In the genomic region with DNA sequence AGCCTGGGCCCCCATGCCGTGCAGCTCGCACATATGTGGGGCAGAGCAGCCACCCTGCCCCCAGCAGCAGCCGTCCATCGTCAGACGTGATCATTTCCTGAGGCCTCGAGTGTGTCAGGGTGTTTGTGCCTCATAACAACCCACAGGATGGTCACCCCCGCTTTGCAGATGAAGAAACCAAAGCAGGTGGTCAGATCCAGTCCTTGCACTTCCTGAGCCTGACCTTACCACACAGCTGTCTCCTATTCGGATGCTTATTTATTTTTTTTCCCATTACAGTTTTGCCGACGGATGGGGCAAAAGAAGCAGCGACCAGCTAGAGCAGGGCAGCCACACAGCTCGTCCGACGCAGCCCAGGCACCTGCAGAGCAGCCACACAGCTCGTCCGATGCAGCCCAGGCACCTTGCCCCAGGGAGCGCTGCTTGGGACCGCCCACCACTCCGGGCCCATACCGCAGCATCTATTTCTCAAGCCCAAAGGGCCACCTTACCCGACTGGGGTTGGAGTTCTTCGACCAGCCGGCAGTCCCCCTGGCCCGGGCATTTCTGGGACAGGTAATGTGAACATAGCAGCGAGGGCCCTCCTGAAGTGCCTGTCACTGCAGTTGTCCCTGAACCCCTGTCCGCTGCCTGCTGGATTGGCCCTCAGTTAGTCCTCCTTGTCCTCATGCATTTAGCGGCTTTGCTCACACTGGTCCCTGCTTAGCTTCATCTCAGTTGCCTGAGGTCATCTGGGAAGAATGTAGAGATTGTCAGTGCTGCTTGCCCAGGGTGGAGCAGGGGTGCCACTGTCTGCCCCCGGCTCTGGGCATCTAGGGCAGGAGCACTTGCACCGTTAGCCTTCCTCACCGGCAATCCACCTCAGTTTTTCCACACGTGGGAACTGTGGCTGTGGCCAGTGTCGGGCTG, we compare ENCODE assay signal across 8 cellular contexts. TPM values are rescaled to one million over a fixed set of nuclear protein-coding genes. Genes with fewer than 3 reads are reported as not detected.
DNase-seq lines count a peak whose midpoint lies in the region; ATAC-seq and TF ChIP-seq lines count a peak whose summit lies in the region.

No MANE protein-coding gene starts in this region.

- peaks cover 0 to 39% (median 31%) of the 10 kb centered on the region in 4 donors for H3K36me3 ChIP-seq in esophagus muscularis mucosa

- no peak for TF ChIP-seq POLR2A in esophagus muscularis mucosa (IDR thresholded peaks at IDR 0.05; ENCODE audit: low read depth)

- peak overlapping the region in 3 of 4 donors; percentile 93 to 97 (median 94) for H3K27ac ChIP-seq in esophagus muscularis mucosa (replicated peaks in 1 of 4)

- H3K9me3 ChIP-seq in esophagus muscularis mucosa = no peaks in the 10 kb centered on the region

- peaks cover 52 to 66% (median 61%) of the 10 kb centered on the region in 4 donors for H3K4me1 ChIP-seq in esophagus muscularis mucosa

- no peak for TF ChIP-seq EP300 in esophagus muscularis mucosa (IDR thresholded peaks at IDR 0.05)

- intact Hi-C loops in esophagus muscularis mucosa (cut with DNase I) = no loop called here

- TF ChIP-seq CTCF in esophagus muscularis mucosa (IDR thresholded peaks at IDR 0.05) (no peak), retinal pigment epithelial cell (conservative IDR thresholded peaks at IDR 0.05; ENCODE audit: low read depth, low read length) (no peak)

- no peak for ATAC-seq in HG02840 (IDR thresholded peaks at IDR 0.05; ENCODE audit: low FRiP score, unreplicated experiment)

- WGBS in esophagus muscularis mucosa = 71% methylated on average over 28 of the region's 32 CpGs

- H3K27me3 ChIP-seq in esophagus muscularis mucosa = no peaks in the 10 kb centered on the region

- peak; percentile 55 for DNase-seq in RPMI7951 (ENCODE audit: low read depth)
- DNase-seq in esophagus muscularis mucosa (ENCODE audit: extremely low spot score) = no peak
- DNase-seq in retinal pigment epithelial cell (ENCODE audit: low read depth) = no peak
- no peak for DNase-seq in NCI-H446 treated with DMSO at 0.1 percent for 48 hours (lab: John Stamatoyannopoulos, UW)
- DNase-seq in C1 segment of cervical spinal cord (lab: John Stamatoyannopoulos, UW) = no peak
- no peak for DNase-seq in SIG-M5 treated with dmso at 0.1 percent for 504 hours (lab: John Stamatoyannopoulos, UW; ENCODE audit: unreplicated experiment)

- peak overlapping the region; percentile 84; the same call in 1 of the 2 replicates for H3K4me3 ChIP-seq in GM08714 (ENCODE audit: low read length)
- peak overlapping the region; percentile 84 to 98 (median 88) for H3K4me3 ChIP-seq in esophagus muscularis mucosa
- H3K4me3 ChIP-seq in retinal pigment epithelial cell (ENCODE audit: low read length) = peak overlapping the region; percentile 57

RNA-seq across cellular contexts. Expression of gene MPG, which starts 1.4 kb away (rescaled TPM):
- total RNA-seq in RPMI7951 (2014; rRNA removed; shearing (Covaris generic)) = 80.5 and 88.8 TPM in 2 replicates
- total RNA-seq in esophagus muscularis mucosa = 100 to 1,000 TPM in 2 of 4 donors, 10 to 100 TPM in 2; 70.2 to 120 (median 106) TPM

RNA-seq across cellular contexts. Expression of gene RHBDF1, which starts 7.0 kb away (rescaled TPM):
- total RNA-seq in RPMI7951 (2014; rRNA removed; shearing (Covaris generic)) = 14.6 and 19.9 TPM in 2 replicates
- total RNA-seq in esophagus muscularis mucosa = 10 to 100 TPM; 26.7 to 43.0 (median 30.2) TPM

RNA-seq across cellular contexts. Expression of gene SNRNP25, which starts 25.8 kb away (rescaled TPM):
- 39.0 and 49.0 TPM in 2 replicates for total RNA-seq in RPMI7951 (2014; rRNA removed; shearing (Covaris generic))
- 10 to 100 TPM; 22.0 to 33.6 (median 25.7) TPM for total RNA-seq in esophagus muscularis mucosa

RNA-seq across cellular contexts. Expression of gene POLR3K, which starts 26.0 kb away (rescaled TPM):
- total RNA-seq in RPMI7951 (2014; rRNA removed; shearing (Covaris generic)) = 7.2 and 12.7 TPM in 2 replicates
- 1 to 10 TPM; 3.3 to 3.8 (median 3.7) TPM for total RNA-seq in esophagus muscularis mucosa

RNA-seq across cellular contexts. Expression of gene NPRL3, which starts 59.1 kb away (rescaled TPM):
- 4.6 and 6.0 TPM in 2 replicates for total RNA-seq in RPMI7951 (2014; rRNA removed; shearing (Covaris generic))
- total RNA-seq in esophagus muscularis mucosa = 10 to 100 TPM; 11.1 to 20.8 (median 14.1) TPM
